In the genomic region with DNA sequence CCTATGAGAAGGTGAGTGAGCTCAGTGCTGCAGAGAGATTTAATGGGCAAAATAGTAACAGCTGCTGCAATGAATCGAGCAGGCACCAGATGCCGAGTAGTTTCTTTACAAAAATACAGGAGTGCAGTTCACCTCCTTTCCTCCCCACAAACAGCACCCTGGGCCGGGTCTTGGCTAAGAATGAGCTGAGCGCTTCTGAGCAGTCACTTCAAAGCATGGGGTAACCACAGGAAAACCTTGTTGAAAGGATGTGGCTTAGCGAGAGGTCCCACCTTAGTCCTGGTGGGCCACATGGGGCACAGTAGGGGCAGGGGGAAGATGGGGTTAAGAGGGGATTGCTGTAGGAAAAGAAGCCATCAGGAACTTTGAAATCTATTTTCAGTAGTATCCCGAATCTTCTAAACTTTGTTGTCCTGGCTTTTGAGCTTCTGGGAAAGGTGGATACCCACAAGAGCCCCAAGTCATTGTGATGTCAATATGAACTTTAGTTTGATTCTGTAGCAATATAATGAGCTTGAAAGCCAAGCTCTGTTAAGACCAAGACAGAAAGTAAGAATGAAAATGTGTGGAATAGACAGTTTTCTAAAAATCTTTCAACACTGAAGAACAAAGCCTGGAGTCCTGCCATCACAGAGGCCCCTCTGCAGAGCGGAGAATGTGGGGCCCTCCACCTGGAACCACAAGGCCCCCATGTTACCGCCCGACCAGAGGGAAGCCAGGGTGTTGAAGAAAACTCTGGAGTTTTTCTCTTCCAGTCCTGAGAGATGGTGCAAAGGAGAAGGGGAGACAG, we compare ENCODE assay signal across 1 cellular context.
TF ChIP-seq lines count a peak whose summit lies in the region.

No MANE protein-coding gene starts in this region.

TF ChIP-seq in GM23338, 12 proteins besides CTCF, POLR2A, EP300 and RAD21:
- TF ChIP-seq, protein P1, sequence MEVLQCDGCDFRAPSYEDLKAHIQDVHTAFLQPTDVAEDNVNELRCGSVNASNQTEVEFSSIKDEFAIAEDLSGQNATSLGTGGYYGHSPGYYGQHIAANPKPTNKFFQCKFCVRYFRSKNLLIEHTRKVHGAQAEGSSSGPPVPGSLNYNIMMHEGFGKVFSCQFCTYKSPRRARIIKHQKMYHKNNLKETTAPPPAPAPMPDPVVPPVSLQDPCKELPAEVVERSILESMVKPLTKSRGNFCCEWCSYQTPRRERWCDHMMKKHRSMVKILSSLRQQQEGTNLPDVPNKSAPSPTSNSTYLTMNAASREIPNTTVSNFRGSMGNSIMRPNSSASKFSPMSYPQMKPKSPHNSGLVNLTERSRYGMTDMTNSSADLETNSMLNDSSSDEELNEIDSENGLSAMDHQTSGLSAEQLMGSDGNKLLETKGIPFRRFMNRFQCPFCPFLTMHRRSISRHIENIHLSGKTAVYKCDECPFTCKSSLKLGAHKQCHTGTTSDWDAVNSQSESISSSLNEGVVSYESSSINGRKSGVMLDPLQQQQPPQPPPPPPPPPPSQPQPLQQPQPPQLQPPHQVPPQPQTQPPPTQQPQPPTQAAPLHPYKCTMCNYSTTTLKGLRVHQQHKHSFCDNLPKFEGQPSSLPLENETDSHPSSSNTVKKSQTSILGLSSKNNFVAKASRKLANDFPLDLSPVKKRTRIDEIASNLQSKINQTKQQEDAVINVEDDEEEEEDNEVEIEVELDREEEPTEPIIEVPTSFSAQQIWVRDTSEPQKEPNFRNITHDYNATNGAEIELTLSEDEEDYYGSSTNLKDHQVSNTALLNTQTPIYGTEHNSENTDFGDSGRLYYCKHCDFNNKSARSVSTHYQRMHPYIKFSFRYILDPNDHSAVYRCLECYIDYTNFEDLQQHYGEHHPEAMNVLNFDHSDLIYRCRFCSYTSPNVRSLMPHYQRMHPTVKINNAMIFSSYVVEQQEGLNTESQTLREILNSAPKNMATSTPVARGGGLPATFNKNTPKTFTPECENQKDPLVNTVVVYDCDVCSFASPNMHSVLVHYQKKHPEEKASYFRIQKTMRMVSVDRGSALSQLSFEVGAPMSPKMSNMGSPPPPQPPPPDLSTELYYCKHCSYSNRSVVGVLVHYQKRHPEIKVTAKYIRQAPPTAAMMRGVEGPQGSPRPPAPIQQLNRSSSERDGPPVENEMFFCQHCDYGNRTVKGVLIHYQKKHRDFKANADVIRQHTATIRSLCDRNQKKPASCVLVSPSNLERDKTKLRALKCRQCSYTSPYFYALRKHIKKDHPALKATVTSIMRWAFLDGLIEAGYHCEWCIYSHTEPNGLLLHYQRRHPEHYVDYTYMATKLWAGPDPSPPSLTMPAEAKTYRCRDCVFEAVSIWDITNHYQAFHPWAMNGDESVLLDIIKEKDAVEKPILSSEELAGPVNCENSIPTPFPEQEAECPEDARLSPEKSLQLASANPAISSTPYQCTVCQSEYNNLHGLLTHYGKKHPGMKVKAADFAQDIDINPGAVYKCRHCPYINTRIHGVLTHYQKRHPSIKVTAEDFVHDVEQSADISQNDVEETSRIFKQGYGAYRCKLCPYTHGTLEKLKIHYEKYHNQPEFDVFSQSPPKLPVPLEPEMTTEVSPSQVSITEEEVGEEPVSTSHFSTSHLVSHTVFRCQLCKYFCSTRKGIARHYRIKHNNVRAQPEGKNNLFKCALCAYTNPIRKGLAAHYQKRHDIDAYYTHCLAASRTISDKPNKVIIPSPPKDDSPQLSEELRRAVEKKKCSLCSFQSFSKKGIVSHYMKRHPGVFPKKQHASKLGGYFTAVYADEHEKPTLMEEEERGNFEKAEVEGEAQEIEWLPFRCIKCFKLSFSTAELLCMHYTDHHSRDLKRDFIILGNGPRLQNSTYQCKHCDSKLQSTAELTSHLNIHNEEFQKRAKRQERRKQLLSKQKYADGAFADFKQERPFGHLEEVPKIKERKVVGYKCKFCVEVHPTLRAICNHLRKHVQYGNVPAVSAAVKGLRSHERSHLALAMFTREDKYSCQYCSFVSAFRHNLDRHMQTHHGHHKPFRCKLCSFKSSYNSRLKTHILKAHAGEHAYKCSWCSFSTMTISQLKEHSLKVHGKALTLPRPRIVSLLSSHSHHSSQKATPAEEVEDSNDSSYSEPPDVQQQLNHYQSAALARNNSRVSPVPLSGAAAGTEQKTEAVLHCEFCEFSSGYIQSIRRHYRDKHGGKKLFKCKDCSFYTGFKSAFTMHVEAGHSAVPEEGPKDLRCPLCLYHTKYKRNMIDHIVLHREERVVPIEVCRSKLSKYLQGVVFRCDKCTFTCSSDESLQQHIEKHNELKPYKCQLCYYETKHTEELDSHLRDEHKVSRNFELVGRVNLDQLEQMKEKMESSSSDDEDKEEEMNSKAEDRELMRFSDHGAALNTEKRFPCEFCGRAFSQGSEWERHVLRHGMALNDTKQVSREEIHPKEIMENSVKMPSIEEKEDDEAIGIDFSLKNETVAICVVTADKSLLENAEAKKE (CRISPR knock-in tag; IDR thresholded peaks at IDR 0.05): no peak
- no peak for TF ChIP-seq POLR2AphosphoS5 (IDR thresholded peaks at IDR 0.05; ENCODE audit: low read depth)
- no peak for TF ChIP-seq EZH2 (IDR thresholded peaks at IDR 0.05; ENCODE audit: low read depth, unreplicated experiment)
- no peak for TF ChIP-seq STAT1 (IDR thresholded peaks at IDR 0.05; ENCODE audit: unreplicated experiment)
- TF ChIP-seq NANOG (IDR thresholded peaks at IDR 0.05; ENCODE audit: borderline replicate concordance): no peak
- TF ChIP-seq ZNF114 (CRISPR knock-in tag; IDR thresholded peaks at IDR 0.05): no peak
- no peak for TF ChIP-seq JUNB (IDR thresholded peaks at IDR 0.05; ENCODE audit: unreplicated experiment)
- TF ChIP-seq, protein P2, sequence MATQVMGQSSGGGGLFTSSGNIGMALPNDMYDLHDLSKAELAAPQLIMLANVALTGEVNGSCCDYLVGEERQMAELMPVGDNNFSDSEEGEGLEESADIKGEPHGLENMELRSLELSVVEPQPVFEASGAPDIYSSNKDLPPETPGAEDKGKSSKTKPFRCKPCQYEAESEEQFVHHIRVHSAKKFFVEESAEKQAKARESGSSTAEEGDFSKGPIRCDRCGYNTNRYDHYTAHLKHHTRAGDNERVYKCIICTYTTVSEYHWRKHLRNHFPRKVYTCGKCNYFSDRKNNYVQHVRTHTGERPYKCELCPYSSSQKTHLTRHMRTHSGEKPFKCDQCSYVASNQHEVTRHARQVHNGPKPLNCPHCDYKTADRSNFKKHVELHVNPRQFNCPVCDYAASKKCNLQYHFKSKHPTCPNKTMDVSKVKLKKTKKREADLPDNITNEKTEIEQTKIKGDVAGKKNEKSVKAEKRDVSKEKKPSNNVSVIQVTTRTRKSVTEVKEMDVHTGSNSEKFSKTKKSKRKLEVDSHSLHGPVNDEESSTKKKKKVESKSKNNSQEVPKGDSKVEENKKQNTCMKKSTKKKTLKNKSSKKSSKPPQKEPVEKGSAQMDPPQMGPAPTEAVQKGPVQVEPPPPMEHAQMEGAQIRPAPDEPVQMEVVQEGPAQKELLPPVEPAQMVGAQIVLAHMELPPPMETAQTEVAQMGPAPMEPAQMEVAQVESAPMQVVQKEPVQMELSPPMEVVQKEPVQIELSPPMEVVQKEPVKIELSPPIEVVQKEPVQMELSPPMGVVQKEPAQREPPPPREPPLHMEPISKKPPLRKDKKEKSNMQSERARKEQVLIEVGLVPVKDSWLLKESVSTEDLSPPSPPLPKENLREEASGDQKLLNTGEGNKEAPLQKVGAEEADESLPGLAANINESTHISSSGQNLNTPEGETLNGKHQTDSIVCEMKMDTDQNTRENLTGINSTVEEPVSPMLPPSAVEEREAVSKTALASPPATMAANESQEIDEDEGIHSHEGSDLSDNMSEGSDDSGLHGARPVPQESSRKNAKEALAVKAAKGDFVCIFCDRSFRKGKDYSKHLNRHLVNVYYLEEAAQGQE (IDR thresholded peaks at IDR 0.05; ENCODE audit: unreplicated experiment): no peak
- no peak for TF ChIP-seq CREB1 (CRISPR knock-in tag; IDR thresholded peaks at IDR 0.05; ENCODE audit: low read depth)
- no peak for TF ChIP-seq ZNF331 (CRISPR knock-in tag; IDR thresholded peaks at IDR 0.05; ENCODE audit: low read depth)
